In genomic region chr17:37667039-37667438, GRCh38 we compare ENCODE assay signal across 8 cellular contexts.
"Had no signal": no experiment of that assay in that cellular context is flagged by ENCODE, and none has a peak within 500 bp of the region (broad histone marks: within the 10 kb centered on the region; RNA-seq: fewer than 3 reads in every experiment).

No MANE protein-coding gene starts in this region.

- FAIRE-seq: G401.6, GM12878, GM12891, GM12892, GM18507, GM19239 had no signal

- DNase-seq: GDM1, GF-D8 had no signal

- H3K4me3 ChIP-seq: GM12878 had no signal

- ATAC-seq: GM12878 had no signal
